Comparison of ENCODE assay signal across 17 cellular contexts in genomic region chr11:88330826-88331428, GRCh38.
"Had no signal": no experiment of that assay in that cellular context is flagged by ENCODE, and none has a peak within 500 bp of the region (broad histone marks: within the 10 kb centered on the region; RNA-seq: fewer than 3 reads in every experiment).

No MANE protein-coding gene starts in this region.

- H3K36me3 ChIP-seq: gastrocnemius medialis had no signal

- H3K27me3 ChIP-seq: gastrocnemius medialis, heart right ventricle, upper lobe of right lung had no signal

- DNase-seq: activated CD4-positive, alpha-beta memory T cell treated with anti-CD3 and anti-CD28 coated beads, Interleukin-2, amount 10 ng/mL, durations not matched to agents 7 days and 5 days; activated CD4-positive, alpha-beta T cell treated with anti-CD3 and anti-CD28 coated beads for 1 hour; activated naive CD4-positive, alpha-beta T cell treated with Interleukin-2 at 50 U/mL for 16 hours; caudate nucleus; effector CD8-positive, alpha-beta T cell; gastrocnemius medialis; heart right ventricle; kidney; left ventricle myocardium superior; retina; stimulated activated CD4-positive, alpha-beta T cell treated with anti-CD3 and anti-CD28 coated beads, Interleukin-4, amount 100 ng/mL, for 1 hour; stimulated activated CD8-positive, alpha-beta memory T cell treated with anti-CD3 and anti-CD28 coated beads, Interleukin-4, amount 100 ng/mL, for 48 hours; upper lobe of right lung had no signal

- H3K9ac ChIP-seq: parathyroid adenoma had no signal

- H3K9me3 ChIP-seq: gastrocnemius medialis, heart right ventricle, upper lobe of right lung had no signal

- H2AFZ ChIP-seq: parathyroid adenoma had no signal

- H3K79me2 ChIP-seq: parathyroid adenoma had no signal

- H3K9me3 Mint-ChIP-seq: activated CD4-positive, alpha-beta memory T cell treated with anti-CD3 and anti-CD28 coated beads, Interleukin-2, amount 10 ng/mL, durations not matched to agents 7 days and 5 days; activated T-helper 1 cell treated with anti-CD3 and anti-CD28 coated beads, Interleukin-12 subunit alpha, Interleukin-12 subunit beta, Interleukin-2, Interleukin-4 antibody, amounts not matched to agents 30 ng/mL and 10 ng/mL and 1 ng/mL, durations not matched to agents 14 hours and 24 hours and 36 hours; stimulated activated naive CD8-positive, alpha-beta T cell treated with anti-CD3 and anti-CD28 coated beads, Interleukin-15, Interleukin-2, amounts not matched to agents 100 ng/mL and 50 ng/mL, for 24 hours had no signal

- H3K4me3 ChIP-seq: coronary artery, gastrocnemius medialis, heart right ventricle had no signal

- H3K27ac ChIP-seq: coronary artery, gastrocnemius medialis, heart right ventricle, parathyroid adenoma, upper lobe of right lung had no signal

- H3K4me1 ChIP-seq: parathyroid adenoma had no signal

- H3K27me3 Mint-ChIP-seq: activated CD4-positive, alpha-beta memory T cell treated with anti-CD3 and anti-CD28 coated beads, Interleukin-2, amount 10 ng/mL, durations not matched to agents 7 days and 5 days; stimulated activated naive CD8-positive, alpha-beta T cell treated with anti-CD3 and anti-CD28 coated beads, Interleukin-15, Interleukin-2, amounts not matched to agents 100 ng/mL and 50 ng/mL, for 24 hours had no signal

- H3K27ac Mint-ChIP-seq: activated T-helper 1 cell treated with anti-CD3 and anti-CD28 coated beads, Interleukin-12 subunit alpha, Interleukin-12 subunit beta, Interleukin-2, Interleukin-4 antibody, amounts not matched to agents 30 ng/mL and 10 ng/mL and 1 ng/mL, durations not matched to agents 14 hours and 24 hours and 36 hours; stimulated activated naive CD8-positive, alpha-beta T cell treated with anti-CD3 and anti-CD28 coated beads, Interleukin-15, Interleukin-2, amounts not matched to agents 100 ng/mL and 50 ng/mL, for 24 hours had no signal

- ATAC-seq: gastrocnemius medialis, heart right ventricle, left ventricle myocardium superior, upper lobe of right lung had no signal
